Comparison of ENCODE assay signal across 9 cellular contexts in genomic region chr13:57630661-57631606, GRCh38. TPM values are rescaled to one million over a fixed set of nuclear protein-coding genes. Genes with fewer than 3 reads are reported as not detected.
DNase-seq lines count a peak whose midpoint lies in the region; ATAC-seq and TF ChIP-seq lines count a peak whose summit lies in the region.
"Had no signal": no experiment of that assay in that cellular context is flagged by ENCODE, and none has a peak within 500 bp of the region (broad histone marks: within the 10 kb centered on the region; RNA-seq: fewer than 3 reads in every experiment).

No MANE protein-coding gene starts in this region.

- H3K4me1 ChIP-seq in mucosa of stomach (ENCODE audit: control insufficient read depth, insufficient read depth, low read length), result peaks cover 25% of the 10 kb centered on the region
- no peaks in the 10 kb centered on the region for H3K4me1 ChIP-seq in aorta (ENCODE audit: control insufficient read depth in 1 of 2, insufficient read depth in 2 of 2, low read length in 2 of 2)

- 2 to 3% methylated on average over 32 of the region's 32 CpGs for WGBS in aorta, 2 donors

- DNase-seq in NCI-H2171 treated with DMSO at 0.1 percent for 48 hours (lab: John Stamatoyannopoulos, UW) (peak; percentile 56), NCI-H2171 (lab: John Stamatoyannopoulos, UW) (no peak), epithelial cell of esophagus (ENCODE audit: low read depth) (peak; percentile 68), aorta (peak in 1 of 2 donors; percentile 67), cerebellar nuclear complex (lab: John Stamatoyannopoulos, UW) (no peak), NCI-H2107 treated with DMSO at 0.1 percent for 48 hours (lab: John Stamatoyannopoulos, UW; ENCODE audit: unreplicated experiment) (no peak)
- DNase-seq: DND-41 had no signal

- peak; percentile 44 for ATAC-seq in SK-N-SH treated with all-trans-retinoic acid at 6 μM for 48 hours
- ATAC-seq in aorta (ENCODE audit: low FRiP score), result peak; percentile 4

- H3K27me3 ChIP-seq in mucosa of stomach (ENCODE audit: control insufficient read depth, insufficient read depth, low read length) (peaks cover 69% of the 10 kb centered on the region), aorta (ENCODE audit: control insufficient read depth in 1 of 2, insufficient read depth in 2 of 2, low read length in 1 of 2) (no peaks in the 10 kb centered on the region)

- no peak overlapping the region for H3K27ac ChIP-seq in aorta (ENCODE audit: low read depth in 1 of 2, low read length in 2 of 2)

- no peaks in the 10 kb centered on the region for H3K36me3 ChIP-seq in mucosa of stomach (ENCODE audit: control insufficient read depth, insufficient read depth, low read length)
- H3K36me3 ChIP-seq in aorta (ENCODE audit: control insufficient read depth in 1 of 2, insufficient read depth in 2 of 2, low read length in 1 of 2), result no peaks in the 10 kb centered on the region

- H3K9ac ChIP-seq in mucosa of stomach (ENCODE audit: low read length), result peak overlapping the region; percentile 15

- H3K9me3 ChIP-seq in mucosa of stomach (ENCODE audit: control insufficient read depth, low read length) (no peaks in the 10 kb centered on the region), aorta (ENCODE audit: control insufficient read depth, low read length) (peaks cover 2% of the 10 kb centered on the region)

- H3K4me3 ChIP-seq in epithelial cell of esophagus (ENCODE audit: low read length) (peak overlapping the region; percentile 25), mucosa of stomach (ENCODE audit: low read length) (peak overlapping the region; percentile 37), aorta (ENCODE audit: low read length in 2 of 2) (peak overlapping the region; percentile 47 to 75)

- intact Hi-C loops in aorta (cut with DNase I), result no loop called here

- TF ChIP-seq CTCF in epithelial cell of esophagus (IDR thresholded peaks at IDR 0.05; ENCODE audit: insufficient read depth, low read depth, low read length, missing control alignments), result no peak

TF ChIP-seq in SK-N-SH treated with all-trans-retinoic acid at 6 μM for 48 hours, 23 proteins besides CTCF, POLR2A, EP300 and RAD21:
- TF ChIP-seq ZC3H10 (CRISPR knock-in tag; IDR thresholded peaks at IDR 0.05), result no peak
- no peak for TF ChIP-seq ZNF8 (CRISPR knock-in tag; IDR thresholded peaks at IDR 0.05)
- no peak for TF ChIP-seq ZNF70 (CRISPR knock-in tag; IDR thresholded peaks at IDR 0.05)
- TF ChIP-seq ZNF565 (CRISPR knock-in tag; conservative IDR thresholded peaks at IDR 0.05; ENCODE audit: low read depth), result no peak
- TF ChIP-seq CSRNP3 (CRISPR knock-in tag; IDR thresholded peaks at IDR 0.05), result no peak
- TF ChIP-seq BACH2 (CRISPR knock-in tag; IDR thresholded peaks at IDR 0.05; ENCODE audit: borderline replicate concordance), result no peak
- no peak for TF ChIP-seq ARNTL (CRISPR knock-in tag; IDR thresholded peaks at IDR 0.05; ENCODE audit: borderline replicate concordance, low read depth)
- TF ChIP-seq POU6F1 (CRISPR knock-in tag; IDR thresholded peaks at IDR 0.05; ENCODE audit: borderline replicate concordance, low read depth), result no peak
- no peak for TF ChIP-seq PPARA (CRISPR knock-in tag; IDR thresholded peaks at IDR 0.05; ENCODE audit: borderline replicate concordance)
- TF ChIP-seq CREB5 (CRISPR knock-in tag; IDR thresholded peaks at IDR 0.05; ENCODE audit: low read depth), result no peak
- no peak for TF ChIP-seq RARB (CRISPR knock-in tag; IDR thresholded peaks at IDR 0.05)
- no peak for TF ChIP-seq SNAI2 (CRISPR knock-in tag; IDR thresholded peaks at IDR 0.05)
- TF ChIP-seq ESRRG (CRISPR knock-in tag; IDR thresholded peaks at IDR 0.05), result no peak
- no peak for TF ChIP-seq TOX (CRISPR knock-in tag; IDR thresholded peaks at IDR 0.05; ENCODE audit: borderline replicate concordance)
- TF ChIP-seq TSHZ2 (CRISPR knock-in tag; IDR thresholded peaks at IDR 0.05), result no peak
TF ChIP-seq in SK-N-SH treated with all-trans-retinoic acid at 6 μM for 48 hours: peak in this region for 0.

RNA-seq across cellular contexts. Expression of gene PCDH17, which starts 0.6 kb away (rescaled TPM):
- 10 to 100 TPM; 13.2 to 20.8 TPM for total RNA-seq in aorta
- polyA plus RNA-seq in aorta, result under 1 TPM; 0.13 TPM

Comparison
In these comparisons a context has a peak if more than half of its experiments do, and no peak if none do; other contexts are left out.
1. DNase-seq: peak in NCI-H2171 treated with DMSO at 0.1 percent for 48 hours (single experiment) and epithelial cell of esophagus (single experiment); none in NCI-H2171 (single experiment), cerebellar nuclear complex (0 of 2) and NCI-H2107 treated with DMSO at 0.1 percent for 48 hours (single experiment).
2. Peak in every context shown above with its lines, with median percentiles within 50 percentile points of each other: H3K4me3 ChIP-seq.